ENCODE assay signal across 12 cellular contexts in the genomic region with DNA sequence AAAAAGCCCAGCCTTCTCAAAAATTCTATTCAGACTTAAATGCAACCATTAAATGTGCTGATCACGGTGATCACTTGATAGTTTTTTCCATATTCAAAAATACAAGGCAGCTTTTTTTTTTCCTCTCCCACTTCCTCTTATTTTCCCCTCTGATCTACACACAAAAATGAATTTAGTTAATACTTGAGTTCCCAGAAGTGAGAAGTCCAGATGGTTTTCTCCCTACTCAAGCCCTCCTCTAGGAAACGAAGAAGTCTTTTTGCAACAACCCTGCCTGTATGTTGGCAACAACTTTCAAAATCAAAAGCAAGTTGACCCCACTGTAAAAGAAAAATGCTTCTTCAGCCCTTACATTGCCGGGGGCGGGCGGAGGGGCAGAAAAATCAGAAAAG. TPM values are rescaled to one million over a fixed set of nuclear protein-coding genes. Genes with fewer than 3 reads are reported as not detected.
A peak's percentile ranks its signal among the peaks of the same experiment; 100 is the strongest.
DNase-seq lines count a peak whose midpoint lies in the region; ATAC-seq and TF ChIP-seq lines count a peak whose summit lies in the region.
"Had no signal": no experiment of that assay in that cellular context is flagged by ENCODE, and none has a peak within 500 bp of the region (broad histone marks: within the 10 kb centered on the region; RNA-seq: fewer than 3 reads in every experiment).

No MANE protein-coding gene starts in this region.

- no peaks in the 10 kb centered on the region for H3K27me3 Mint-ChIP-seq in activated naive CD4-positive, alpha-beta T cell treated with anti-CD3 and anti-CD28 coated beads, Interleukin-2, amount 10 ng/mL, durations not matched to agents 7 days and 5 days

- peak overlapping the region; percentile 98 for H3K4me2 ChIP-seq in OCI-LY3 (ENCODE audit: low read length)
- H3K4me2 ChIP-seq: GM23338 had no signal

- peak overlapping the region; percentile 47 for H3K4me3 ChIP-seq in OCI-LY3 (ENCODE audit: low read length)
- H3K4me3 ChIP-seq in gastroesophageal sphincter = no peak overlapping the region
- no peak overlapping the region for H3K4me3 ChIP-seq in suprapubic skin
- H3K4me3 ChIP-seq: GM23338 had no signal

- H3K36me3 ChIP-seq in OCI-LY3 (replicated peaks; ENCODE audit: low read depth, low read length) (peaks cover 2% of the 10 kb centered on the region), gastroesophageal sphincter (no peaks in the 10 kb centered on the region), suprapubic skin (no peaks in the 10 kb centered on the region)

- peaks cover 70% of the 10 kb centered on the region for H3K4me1 Mint-ChIP-seq in activated naive CD4-positive, alpha-beta T cell treated with anti-CD3 and anti-CD28 coated beads, Interleukin-2, amount 10 ng/mL, durations not matched to agents 7 days and 5 days

- CTCF ChIA-PET in activated naive CD4-positive, alpha-beta T cell treated with anti-CD3 and anti-CD28 coated beads, Interleukin-2, amount 10 ng/mL, durations not matched to agents 7 days and 5 days (lab: Charles Lee) = interaction anchor here (0.9 to 1.3 kb wide), 2 partner anchors 12 to 22 kb away, joined by 3 to 4 read pairs; no protein-coding TSS in a partner anchor

- TF ChIP-seq POLR2A in gastroesophageal sphincter (IDR thresholded peaks at IDR 0.05) (no peak), suprapubic skin (IDR thresholded peaks at IDR 0.05) (no peak)

- TF ChIP-seq EP300 in gastroesophageal sphincter (IDR thresholded peaks at IDR 0.05) (no peak), suprapubic skin (IDR thresholded peaks at IDR 0.05) (no peak)

- no peaks in the 10 kb centered on the region for H4K20me1 ChIP-seq in OCI-LY3 (ENCODE audit: insufficient read depth, low read length)

- H3K27me3 ChIP-seq in OCI-LY3 (ENCODE audit: low read depth, low read length) (no peaks in the 10 kb centered on the region), gastroesophageal sphincter (no peaks in the 10 kb centered on the region), suprapubic skin (no peaks in the 10 kb centered on the region)

- H3K9me3 ChIP-seq in OCI-LY3 (ENCODE audit: insufficient read depth, low read length) (no peaks in the 10 kb centered on the region), gastroesophageal sphincter (no peaks in the 10 kb centered on the region), suprapubic skin (no peaks in the 10 kb centered on the region)

- peaks cover 8% of the 10 kb centered on the region for H3K36me3 Mint-ChIP-seq in activated naive CD4-positive, alpha-beta T cell treated with anti-CD3 and anti-CD28 coated beads, Interleukin-2, amount 10 ng/mL, durations not matched to agents 7 days and 5 days

- H3K4me1 ChIP-seq in OCI-LY3 (ENCODE audit: low read length) (peaks cover 60% of the 10 kb centered on the region), gastroesophageal sphincter (peaks cover 0 to 19% (median 0%) of the 10 kb centered on the region in 3 donors), suprapubic skin (peaks cover 51% of the 10 kb centered on the region)

- WGBS in gastroesophageal sphincter (ENCODE audit: low coverage in 1 of 2), 2 donors = 51 to 53% methylated on average over 2 of the region's 5 CpGs
- 75% methylated on average over 5 of the region's 5 CpGs for WGBS in suprapubic skin

- H3K9ac ChIP-seq in OCI-LY3 (ENCODE audit: low read length) = peak overlapping the region; percentile 75; the same call in 1 of the 2 replicates

- ATAC-seq in gastroesophageal sphincter (no peak), HG02840 (IDR thresholded peaks at IDR 0.05; ENCODE audit: low FRiP score, unreplicated experiment) (no peak)

- peaks cover 13% of the 10 kb centered on the region for H3K79me2 ChIP-seq in OCI-LY3 (ENCODE audit: low read length)

- no peak for DNase-seq in activated naive CD4-positive, alpha-beta T cell treated with anti-CD3 and anti-CD28 coated beads, Interleukin-2, amount 10 ng/mL, durations not matched to agents 7 days and 5 days
- DNase-seq in activated naive CD4-positive, alpha-beta T cell (lab: John Stamatoyannopoulos, UW) = no peak
- no peak for DNase-seq in suprapubic skin (ENCODE audit: low spot score in 2 of 2)
- DNase-seq in Ammon's horn (ENCODE audit: low spot score) = no peak
- no peak for DNase-seq in epidermal melanocyte (ENCODE audit: insufficient read length, low spot score)
- DNase-seq: activated CD4-positive, alpha-beta T cell treated with anti-CD3 and anti-CD28 coated beads, Interleukin-2, amount 50 U/mL, for 48 hours; erythroblast; occipital lobe had no signal

- TF ChIP-seq CTCF in OCI-LY3 (IDR thresholded peaks at IDR 0.05; ENCODE audit: low read depth, low read length) (no peak), gastroesophageal sphincter (IDR thresholded peaks at IDR 0.05) (no peak), suprapubic skin (IDR thresholded peaks at IDR 0.05) (no peak)

- no peaks in the 10 kb centered on the region for H3K9me3 Mint-ChIP-seq in activated naive CD4-positive, alpha-beta T cell treated with anti-CD3 and anti-CD28 coated beads, Interleukin-2, amount 10 ng/mL, durations not matched to agents 7 days and 5 days
- H3K9me3 Mint-ChIP-seq: GM23338 had no signal

- no peak overlapping the region for H3K4me3 Mint-ChIP-seq in activated naive CD4-positive, alpha-beta T cell treated with anti-CD3 and anti-CD28 coated beads, Interleukin-2, amount 10 ng/mL, durations not matched to agents 7 days and 5 days
- H3K4me3 Mint-ChIP-seq: GM23338 had no signal

- peak overlapping the region; percentile 100 for H3K27ac ChIP-seq in OCI-LY3 (ENCODE audit: low read length)
- peak overlapping the region in 3 of 4 donors; percentile 1 to 58 (median 43) for H3K27ac ChIP-seq in gastroesophageal sphincter
- H3K27ac ChIP-seq in suprapubic skin = peak overlapping the region; percentile 73

- no peak overlapping the region for H2AFZ ChIP-seq in OCI-LY3 (ENCODE audit: low read depth, low read length)
- H2AFZ ChIP-seq: GM23338 had no signal

- H3K27ac Mint-ChIP-seq in activated naive CD4-positive, alpha-beta T cell treated with anti-CD3 and anti-CD28 coated beads, Interleukin-2, amount 10 ng/mL, durations not matched to agents 7 days and 5 days = peak overlapping the region; percentile 61
- H3K27ac Mint-ChIP-seq: GM23338 had no signal

RNA-seq across cellular contexts. Expression of a gene that starts 24.3 kb away (rescaled TPM):
- total RNA-seq in gastroesophageal sphincter = 10 to 100 TPM in 2 of 4 donors, 1 to 10 TPM in 2; 2.8 to 15.0 (median 9.4) TPM
- 10 to 100 TPM in 2 of 4 donors, 1 to 10 TPM in 2; 7.1 to 14.2 (median 11.0) TPM for total RNA-seq in suprapubic skin

Comparison
In these comparisons a context has a peak if more than half of its experiments do, and no peak if none do; other contexts are left out.
1. H3K27ac ChIP-seq: peak in every context shown above with its lines; median percentile 100 in OCI-LY3; 73 in suprapubic skin; 43 in gastroesophageal sphincter.